21 cellular contexts compared by ENCODE assay signal in the genomic region with DNA sequence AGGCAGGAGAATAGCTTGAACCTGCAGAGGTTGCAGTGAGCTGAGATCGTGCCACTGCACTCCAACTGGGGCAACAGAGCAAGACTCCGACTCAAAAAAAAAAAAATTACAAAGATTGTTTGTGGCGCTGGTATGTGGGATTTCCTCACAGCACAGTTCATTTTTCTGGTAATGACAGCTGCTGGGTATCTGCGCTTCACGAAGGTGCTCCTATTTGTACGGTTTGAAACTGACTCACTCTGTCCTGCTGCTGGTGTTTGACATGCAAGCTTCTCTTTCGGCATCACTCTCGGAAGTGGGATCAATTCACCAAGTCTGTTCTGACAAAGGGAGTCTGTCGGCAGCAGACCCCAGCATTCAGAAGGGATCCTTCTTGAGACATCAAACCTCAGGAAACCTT. TPM values are rescaled to one million over a fixed set of nuclear protein-coding genes. Genes with fewer than 3 reads are reported as not detected.
DNase-seq lines count a peak whose midpoint lies in the region; ATAC-seq and TF ChIP-seq lines count a peak whose summit lies in the region.
"Had no signal": no experiment of that assay in that cellular context is flagged by ENCODE, and none has a peak within 500 bp of the region (broad histone marks: within the 10 kb centered on the region; RNA-seq: fewer than 3 reads in every experiment).

No MANE protein-coding gene starts in this region.

- in situ Hi-C loops in gastrocnemius medialis (cut with MboI; ENCODE audit: low sequenced_read_pairs in 4 of 4) = loop anchor here in 2 of 4 donors (25.0 kb wide), 2 partner anchors 103 to 328 kb away; a partner anchor contains a TSS

- TF ChIP-seq CTCF in progenitor cell of endocrine pancreas (IDR thresholded peaks at IDR 0.05; ENCODE audit: unreplicated experiment) (no peak), gastrocnemius medialis (IDR thresholded peaks at IDR 0.05 in 4 of 5, conservative IDR thresholded peaks at IDR 0.05 in 1 of 5) (no peak)

- H3K4me3 ChIP-seq in gastrocnemius medialis = no peak overlapping the region
- H3K4me3 ChIP-seq: esophagus squamous epithelium, left lung, SJCRH30 had no signal

- peak overlapping the region; percentile 79 for H3K27ac Mint-ChIP-seq in activated naive CD4-positive, alpha-beta T cell treated with anti-CD3 and anti-CD28 coated beads, Interleukin-2, amount 50 U/mL, for 24 hours
- H3K27ac Mint-ChIP-seq in T-helper 17 cell (peak overlapping the region; percentile 96), progenitor cell of endocrine pancreas (peak overlapping the region; percentile 67)
- H3K27ac Mint-ChIP-seq: T-helper 2 cell treated with Interferon-gamma antibody and Interleukin-4, amounts not matched to agents 5 μg/mL and 100 μg/mL, for 36 hours had no signal

- H3K36me3 ChIP-seq in gastrocnemius medialis = no peaks in the 10 kb centered on the region
- H3K36me3 ChIP-seq: esophagus squamous epithelium, left lung, SJCRH30 had no signal

- H3K27me3 Mint-ChIP-seq in activated naive CD4-positive, alpha-beta T cell treated with anti-CD3 and anti-CD28 coated beads, Interleukin-2, amount 50 U/mL, for 24 hours = no peaks in the 10 kb centered on the region
- H3K27me3 Mint-ChIP-seq in T-helper 17 cell (no peaks in the 10 kb centered on the region), progenitor cell of endocrine pancreas (no peaks in the 10 kb centered on the region)

- no peak for DNase-seq in activated naive CD4-positive, alpha-beta T cell (lab: John Stamatoyannopoulos, UW)
- DNase-seq in Kasumi-1 (lab: John Stamatoyannopoulos, UW) = peak; percentile 22 to 24
- no peak for DNase-seq in T-helper 17 cell
- DNase-seq in progenitor cell of endocrine pancreas (ENCODE audit: low spot score, unreplicated experiment) = no peak
- DNase-seq in gastrocnemius medialis = no peak
- no peak for DNase-seq in HEK293T (ENCODE audit: extremely low spot score)
- DNase-seq in stimulated activated naive CD4-positive, alpha-beta T cell (lab: John Stamatoyannopoulos, UW) = no peak
- DNase-seq: activated CD4-positive, alpha-beta T cell treated with anti-CD3 and anti-CD28 coated beads for 4 hours; effector CD8-positive, alpha-beta T cell; esophagus squamous epithelium; H9; left lung; NCI-H2029 treated with DMSO at 0.1 percent for 48 hours; NCI-H446 treated with DMSO at 0.1 percent for 48 hours; OCI-M1; SJCRH30; stimulated activated CD4-positive, alpha-beta T cell treated with anti-CD3 and anti-CD28 coated beads, Interleukin-2, amount 100 ng/mL, for 24 hours; substantia nigra had no signal

- H3K4me1 ChIP-seq in gastrocnemius medialis = peaks cover 51 to 65% of the 10 kb centered on the region in 2 donors

- H3K4me1 Mint-ChIP-seq in activated naive CD4-positive, alpha-beta T cell treated with anti-CD3 and anti-CD28 coated beads, Interleukin-2, amount 50 U/mL, for 24 hours = peaks cover 74% of the 10 kb centered on the region
- H3K4me1 Mint-ChIP-seq in T-helper 17 cell (peaks cover 57% of the 10 kb centered on the region), progenitor cell of endocrine pancreas (ENCODE audit: low read depth) (peaks cover 58% of the 10 kb centered on the region)

- ATAC-seq in T-helper 17 cell (no peak), gastrocnemius medialis (no peak)
- ATAC-seq: left lung, sciatic nerve had no signal

- CTCF ChIA-PET in HEK293T (lab: Yijun Ruan, JAX) = no interaction called here

- POLR2A ChIA-PET in HEK293T (lab: Yijun Ruan, JAX) = no interaction called here

- no peaks in the 10 kb centered on the region for H3K36me3 Mint-ChIP-seq in activated naive CD4-positive, alpha-beta T cell treated with anti-CD3 and anti-CD28 coated beads, Interleukin-2, amount 50 U/mL, for 24 hours
- H3K36me3 Mint-ChIP-seq in T-helper 17 cell (ENCODE audit: low read depth) (peaks cover 2% of the 10 kb centered on the region), progenitor cell of endocrine pancreas (ENCODE audit: insufficient read depth) (peaks cover 4% of the 10 kb centered on the region)

- no peaks in the 10 kb centered on the region for H3K9me3 Mint-ChIP-seq in activated naive CD4-positive, alpha-beta T cell treated with anti-CD3 and anti-CD28 coated beads, Interleukin-2, amount 50 U/mL, for 24 hours
- no peaks in the 10 kb centered on the region for H3K9me3 Mint-ChIP-seq in progenitor cell of endocrine pancreas (ENCODE audit: low read depth)
- H3K9me3 Mint-ChIP-seq: H9; T-helper 2 cell treated with Interferon-gamma antibody and Interleukin-4, amounts not matched to agents 5 μg/mL and 100 μg/mL, for 36 hours had no signal

- no peak for TF ChIP-seq POLR2A in gastrocnemius medialis (IDR thresholded peaks at IDR 0.05)

- H3K27me3 ChIP-seq in gastrocnemius medialis = no peaks in the 10 kb centered on the region
- H3K27me3 ChIP-seq: esophagus squamous epithelium, left lung, SJCRH30 had no signal

- intact Hi-C loops in gastrocnemius medialis (cut with DNase I; ENCODE audit: low total_unique reads) = no loop called here

- no peaks in the 10 kb centered on the region for H3K9me3 ChIP-seq in T-helper 17 cell (ENCODE audit: control insufficient read depth, low read length, poor library complexity, severe bottlenecking)
- H3K9me3 ChIP-seq in gastrocnemius medialis = no peaks in the 10 kb centered on the region
- H3K9me3 ChIP-seq: esophagus squamous epithelium, left lung, SJCRH30 had no signal

- H3K4me3 Mint-ChIP-seq in activated naive CD4-positive, alpha-beta T cell treated with anti-CD3 and anti-CD28 coated beads, Interleukin-2, amount 50 U/mL, for 24 hours = no peak overlapping the region
- H3K4me3 Mint-ChIP-seq in T-helper 17 cell (peak overlapping the region; percentile 21), progenitor cell of endocrine pancreas (ENCODE audit: low read depth) (no peak overlapping the region)
- H3K4me3 Mint-ChIP-seq: H9 had no signal

- peak overlapping the region in 2 of 4 donors; percentile 58 to 74 for H3K27ac ChIP-seq in gastrocnemius medialis
- H3K27ac ChIP-seq: esophagus squamous epithelium, SJCRH30 had no signal

TF ChIP-seq in HEK293T, 16 proteins besides CTCF, POLR2A, EP300 and RAD21:
- TF ChIP-seq HDGF (IDR thresholded peaks at IDR 0.05; ENCODE audit: borderline replicate concordance) (no peak), SUZ12 (IDR thresholded peaks at IDR 0.05) (no peak), CTBP1 (IDR thresholded peaks at IDR 0.05; ENCODE audit: borderline replicate concordance) (no peak)

RNA-seq across cellular contexts. Expression of a gene that starts 26.3 kb away (rescaled TPM):
- total RNA-seq in T-helper 17 cell (10 to 100 TPM; 28.4 to 33.2 TPM), progenitor cell of endocrine pancreas (51.8 and 54.8 TPM in 2 replicates), gastrocnemius medialis (10 to 100 TPM; 14.4 to 16.3 (median 15.1) TPM)

RNA-seq across cellular contexts. Expression of a gene that starts 34.9 kb away (rescaled TPM):
- 1 to 10 TPM; 6.4 to 6.8 TPM for total RNA-seq in T-helper 17 cell
- 5.5 and 6.9 TPM in 2 replicates for total RNA-seq in progenitor cell of endocrine pancreas
- 10 to 100 TPM in 1 of 4 donors, 1 to 10 TPM in 3; 1.7 to 12.6 (median 5.6) TPM for total RNA-seq in gastrocnemius medialis
- total RNA-seq: SJCRH30 had no signal

RNA-seq across cellular contexts. Expression of a gene that starts 47.8 kb away (rescaled TPM):
- 100 to 1,000 TPM; 137 to 168 TPM for total RNA-seq in T-helper 17 cell
- 159 and 171 TPM in 2 replicates for total RNA-seq in progenitor cell of endocrine pancreas
- 10 to 100 TPM; 28.3 to 86.0 (median 61.4) TPM for total RNA-seq in gastrocnemius medialis

Comparison
In these comparisons a context has a peak if more than half of its experiments do, and no peak if none do; other contexts are left out.
1. DNase-seq: peak in Kasumi-1 (2 of 2); none in activated naive CD4-positive, alpha-beta T cell (0 of 4), T-helper 17 cell (0 of 3), progenitor cell of endocrine pancreas (single experiment), gastrocnemius medialis (0 of 2), HEK293T (single experiment) and stimulated activated naive CD4-positive, alpha-beta T cell (0 of 6).
2. Peak in every context shown above with its lines, with median percentiles within 50 percentile points of each other: H3K27ac Mint-ChIP-seq.